In genomic region chr1:79646885-79647284, GRCh38 we compare ENCODE assay signal across 1 cellular context.
TF ChIP-seq lines count a peak whose summit lies in the region.

No MANE protein-coding gene starts in this region.

TF ChIP-seq in SK-N-SH treated with all-trans-retinoic acid at 6 μM for 48 hours, 23 proteins besides CTCF, POLR2A, EP300 and RAD21 (continued from another document):
- no peak for TF ChIP-seq PATZ1 (CRISPR knock-in tag; IDR thresholded peaks at IDR 0.05; ENCODE audit: borderline replicate concordance)
